21 cellular contexts compared by ENCODE assay signal in the genomic region with DNA sequence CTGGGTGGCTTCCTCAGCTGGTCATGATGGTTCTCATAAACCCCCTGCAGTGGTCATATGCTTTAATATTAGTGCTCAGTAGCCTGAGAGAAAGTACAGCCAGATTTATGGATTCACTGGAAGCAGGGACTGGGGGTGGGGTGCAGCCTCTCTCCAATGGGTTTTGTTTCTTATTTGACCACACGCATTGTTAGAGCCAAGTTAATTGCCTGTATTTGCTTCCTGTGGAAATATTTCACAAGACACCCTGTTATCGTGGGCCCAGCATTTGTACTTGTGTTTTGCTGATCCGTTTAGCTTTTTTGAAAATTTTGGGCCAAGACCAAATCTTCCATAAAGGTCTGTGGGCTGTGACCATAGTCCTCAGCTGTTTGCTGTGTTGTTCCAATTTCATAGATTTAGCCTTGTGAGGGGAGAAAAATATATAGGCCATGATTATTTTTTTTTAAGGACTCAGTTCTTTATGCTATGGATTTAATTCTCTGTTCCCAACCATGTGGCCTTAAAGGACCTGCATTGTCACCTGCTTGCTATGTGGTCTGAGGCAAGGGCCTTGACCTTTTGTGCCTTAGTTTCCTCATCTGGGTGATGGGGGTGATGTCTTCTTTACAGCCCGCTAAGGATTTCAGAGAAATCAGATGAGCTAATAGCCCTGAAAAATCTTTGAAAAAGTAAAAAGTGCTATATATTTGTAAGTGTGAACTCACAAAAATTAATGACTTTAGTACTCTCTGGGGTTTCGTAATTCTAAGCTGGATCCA.
DNase-seq lines count a peak whose midpoint lies in the region; ATAC-seq, FAIRE-seq and TF ChIP-seq lines count a peak whose summit lies in the region.
"Had no signal": no experiment of that assay in that cellular context is flagged by ENCODE, and none has a peak within 500 bp of the region (broad histone marks: within the 10 kb centered on the region; RNA-seq: fewer than 3 reads in every experiment).

No MANE protein-coding gene starts in this region.

- H3K27ac ChIP-seq in lower lobe of right lung = peak overlapping the region; percentile 34
- H3K27ac ChIP-seq: foreskin keratinocyte, PC-9, suprapubic skin had no signal

- no peak for TF ChIP-seq EP300 in Ishikawa (IDR thresholded peaks at IDR 0.05; ENCODE audit: borderline replicate concordance)

- no peak overlapping the region for H3K4me3 ChIP-seq in AG10803 (ENCODE audit: low read length)
- no peak overlapping the region for H3K4me3 ChIP-seq in cardiac fibroblast (replicated peaks in 1 of 2; ENCODE audit: low read depth in 2 of 2, low read length in 2 of 2)
- H3K4me3 ChIP-seq in lower lobe of right lung = no peak overlapping the region
- H3K4me3 ChIP-seq: PC-9, suprapubic skin had no signal

- FAIRE-seq in HTR-8/SVneo (lab: Jason Lieb, UNC) = no peak
- FAIRE-seq: small intestine had no signal

- no peak for TF ChIP-seq RAD21 in Ishikawa (IDR thresholded peaks at IDR 0.05; ENCODE audit: low read depth)

- no peak for TF ChIP-seq CTCF in AG10803 (conservative IDR thresholded peaks at IDR 0.05; ENCODE audit: low read length)
- TF ChIP-seq CTCF in cardiac fibroblast (IDR thresholded peaks at IDR 0.05; ENCODE audit: low read depth, low read length) = no peak
- no peak for TF ChIP-seq CTCF in lower lobe of right lung (IDR thresholded peaks at IDR 0.05)

- intact Hi-C loops in lower lobe of right lung (cut with DNase I) = no loop called here

- no peaks in the 10 kb centered on the region for H3K9me3 ChIP-seq in lower lobe of right lung
- H3K9me3 ChIP-seq: suprapubic skin had no signal

- no peaks in the 10 kb centered on the region for H3K36me3 ChIP-seq in lower lobe of right lung
- H3K36me3 ChIP-seq: suprapubic skin had no signal

- DNase-seq in AG10803 (ENCODE audit: low read depth) = peak; percentile 63
- peak; percentile 40 to 91 for DNase-seq in cardiac fibroblast (ENCODE audit: low read depth in 2 of 2)
- DNase-seq in lower lobe of right lung = no peak
- no peak for DNase-seq in HTR-8/SVneo (ENCODE audit: insufficient read length, low spot score)
- no peak for DNase-seq in KG1 (lab: John Stamatoyannopoulos, UW)
- DNase-seq: activated CD4-positive, alpha-beta T cell treated with anti-CD3 and anti-CD28 coated beads, Interleukin-2, amount 50 U/mL, for 4 hours; activated naive CD8-positive, alpha-beta T cell treated with anti-CD3 and anti-CD28 coated beads, Interleukin-2, amount 50 U/mL, for 24 hours; activated T-cell treated with anti-CD3 and anti-CD28 coated beads, Interleukin-2, amount 50 U/mL, for 24 hours; effector memory CD8-positive, alpha-beta T cell; foreskin keratinocyte; left cardiac atrium; NCI-H2029 treated with DMSO at 0.1 percent for 48 hours; NCI-H524 treated with DMSO at 0.1 percent for 48 hours; PC-9; small intestine; stimulated activated CD4-positive, alpha-beta T cell treated with anti-CD3 and anti-CD28 coated beads, Interleukin-4, amount 100 ng/mL, for 4 hours; stimulated activated CD8-positive, alpha-beta memory T cell treated with anti-CD3 and anti-CD28 coated beads, Interleukin-4, amount 100 ng/mL, for 48 hours had no signal

- ATAC-seq in lower lobe of right lung (peak in 1 of 2 donors; percentile 51), HG03108 (IDR thresholded peaks at IDR 0.05; ENCODE audit: unreplicated experiment) (no peak), GM21423 (IDR thresholded peaks at IDR 0.05; ENCODE audit: unreplicated experiment) (no peak)
- ATAC-seq: activated naive CD8-positive, alpha-beta T cell treated with anti-CD3 and anti-CD28 coated beads, Interleukin-2, amount 50 U/mL, for 24 hours; effector memory CD8-positive, alpha-beta T cell; foreskin keratinocyte had no signal

- no peaks in the 10 kb centered on the region for H3K27me3 ChIP-seq in lower lobe of right lung (ENCODE audit: low read depth)
- H3K27me3 ChIP-seq: suprapubic skin had no signal

- peaks cover 27% of the 10 kb centered on the region for H3K4me1 ChIP-seq in lower lobe of right lung
- H3K4me1 ChIP-seq: foreskin keratinocyte, suprapubic skin had no signal

TF ChIP-seq in Ishikawa, 13 proteins besides CTCF, POLR2A, EP300 and RAD21:
- no peak for TF ChIP-seq ZBTB7A (IDR thresholded peaks at IDR 0.05; ENCODE audit: low read depth)
- TF ChIP-seq TCF12 (IDR thresholded peaks at IDR 0.05; ENCODE audit: low read depth) = peak; percentile 16; the same call in 1 of the 2 replicates

Comparison
In these comparisons a context has a peak if more than half of its experiments do, and no peak if none do; other contexts are left out.
1. DNase-seq: peak in AG10803 (single experiment) and cardiac fibroblast (2 of 2); none in lower lobe of right lung (single experiment), HTR-8/SVneo (single experiment) and KG1 (single experiment).